In the genomic region with DNA sequence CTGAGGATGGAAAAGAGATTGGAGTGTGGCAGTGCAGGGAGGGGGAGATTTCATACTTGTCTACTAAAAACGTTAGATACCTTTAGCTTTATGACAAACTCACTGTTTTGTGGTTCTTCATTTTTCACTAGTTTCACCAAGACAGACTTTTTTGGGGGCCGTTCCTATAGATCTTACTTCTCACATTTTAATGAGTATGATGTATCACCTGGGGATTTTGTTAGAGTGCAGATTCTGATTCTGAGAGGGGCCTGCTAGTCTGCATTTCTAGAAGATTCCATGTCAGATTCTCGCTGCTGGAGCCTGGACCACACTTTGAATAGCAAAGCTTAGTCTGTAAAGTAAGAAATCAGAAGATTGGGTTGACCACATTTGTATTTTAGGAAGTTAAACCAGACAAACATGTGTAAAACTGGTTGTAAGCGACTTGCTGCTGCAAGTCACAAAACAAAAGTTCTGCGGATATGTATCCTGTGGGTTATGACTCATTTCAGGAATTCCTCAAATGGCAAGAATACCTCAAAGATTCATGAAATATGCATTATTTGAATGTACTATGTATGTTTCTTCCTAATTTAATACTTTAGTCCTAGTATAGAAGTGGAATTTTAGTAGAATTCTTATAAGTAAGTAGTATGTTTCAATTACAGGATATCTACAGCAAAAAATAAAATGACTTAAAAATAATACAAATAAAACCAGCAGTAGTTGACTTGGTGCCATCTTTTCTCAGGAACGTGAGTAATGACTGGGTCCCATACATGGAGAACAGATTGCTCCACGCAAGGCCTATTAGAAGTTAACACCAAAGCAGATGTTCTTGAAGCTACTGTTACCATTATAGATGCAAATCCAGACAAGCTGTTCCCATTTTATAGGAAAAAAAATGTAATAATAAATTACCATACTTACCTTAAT, we compare ENCODE assay signal across 8 cellular contexts. TPM values are rescaled to one million over a fixed set of nuclear protein-coding genes. Genes with fewer than 3 reads are reported as not detected.
DNase-seq lines count a peak whose midpoint lies in the region; ATAC-seq and TF ChIP-seq lines count a peak whose summit lies in the region.

No MANE protein-coding gene starts in this region.

- no peaks in the 10 kb centered on the region for H3K27me3 Mint-ChIP-seq in osteocyte (ENCODE audit: unreplicated experiment)
- H3K27me3 Mint-ChIP-seq in naive thymus-derived CD8-positive, alpha-beta T cell, result peaks cover 0 to 2% (median 0%) of the 10 kb centered on the region in 5 donors

- no peak for TF ChIP-seq CTCF in osteocyte (IDR thresholded peaks at IDR 0.05)

- H3K36me3 Mint-ChIP-seq in activated naive CD4-positive, alpha-beta T cell treated with anti-CD3 and anti-CD28 coated beads, Interleukin-2, amount 50 U/mL, for 72 hours, result no peaks in the 10 kb centered on the region
- H3K36me3 Mint-ChIP-seq in osteocyte (ENCODE audit: unreplicated experiment), result no peaks in the 10 kb centered on the region
- no peaks in the 10 kb centered on the region for H3K36me3 Mint-ChIP-seq in naive thymus-derived CD8-positive, alpha-beta T cell

- H3K9me3 Mint-ChIP-seq in activated naive CD4-positive, alpha-beta T cell treated with anti-CD3 and anti-CD28 coated beads, Interleukin-2, amount 50 U/mL, for 72 hours, result no peaks in the 10 kb centered on the region
- no peaks in the 10 kb centered on the region for H3K9me3 Mint-ChIP-seq in osteocyte (ENCODE audit: unreplicated experiment)
- H3K9me3 Mint-ChIP-seq in naive thymus-derived CD8-positive, alpha-beta T cell, result no peaks in the 10 kb centered on the region

- POLR2A ChIA-PET in naive thymus-derived CD8-positive, alpha-beta T cell (lab: Charles Lee), result no interaction called here

- H3K27ac Mint-ChIP-seq in activated naive CD4-positive, alpha-beta T cell treated with anti-CD3 and anti-CD28 coated beads, Interleukin-2, amount 50 U/mL, for 72 hours, result peak overlapping the region; percentile 63 to 65
- peak overlapping the region; percentile 77 for H3K27ac Mint-ChIP-seq in osteocyte (ENCODE audit: unreplicated experiment)
- H3K27ac Mint-ChIP-seq in naive thymus-derived CD8-positive, alpha-beta T cell, result no peak overlapping the region

- ATAC-seq in GM18907 (IDR thresholded peaks at IDR 0.05; ENCODE audit: unreplicated experiment), result peak; percentile 63
- ATAC-seq in activated naive CD4-positive, alpha-beta T cell treated with anti-CD3 and anti-CD28 coated beads, Interleukin-2, amount 50 U/mL, for 72 hours, result peak; percentile 78 to 87
- ATAC-seq in naive thymus-derived CD8-positive, alpha-beta T cell, result no peak

- H3K4me1 Mint-ChIP-seq in osteocyte (ENCODE audit: unreplicated experiment), result peaks cover 21% of the 10 kb centered on the region
- peaks cover 0 to 7% (median 0%) of the 10 kb centered on the region in 4 donors for H3K4me1 Mint-ChIP-seq in naive thymus-derived CD8-positive, alpha-beta T cell

- H3K4me3 Mint-ChIP-seq in osteocyte (ENCODE audit: unreplicated experiment), result no peak overlapping the region
- no peak overlapping the region for H3K4me3 Mint-ChIP-seq in naive thymus-derived CD8-positive, alpha-beta T cell

- DNase-seq in HS-5 (ENCODE audit: low read depth) (peak; percentile 82), osteocyte (ENCODE audit: extremely low spot score, unreplicated experiment) (no peak), NCI-H1092 (lab: John Stamatoyannopoulos, UW) (no peak), NCI-H1092 treated with DMSO at 0.1 percent for 48 hours (lab: John Stamatoyannopoulos, UW) (no peak)
- peak in 1 of 2 donors; percentile 31 for DNase-seq in activated naive CD4-positive, alpha-beta T cell treated with anti-CD3 and anti-CD28 coated beads, Interleukin-2, amount 50 U/mL, for 72 hours (ENCODE audit: low spot score in 2 of 2)
- DNase-seq in naive thymus-derived CD8-positive, alpha-beta T cell, result no peak
- DNase-seq in stimulated activated naive CD4-positive, alpha-beta T cell (lab: John Stamatoyannopoulos, UW), result no peak

RNA-seq across cellular contexts. Expression of a gene that starts 27.8 kb away (rescaled TPM):
- 100 to 1,000 TPM in 1 of 2 donors, 10 to 100 TPM in 1; 48.8 to 120 TPM for total RNA-seq in activated naive CD4-positive, alpha-beta T cell treated with anti-CD3 and anti-CD28 coated beads, Interleukin-2, amount 50 U/mL, for 72 hours
- total RNA-seq in osteocyte, result 23.9 and 24.0 TPM in 2 replicates
- total RNA-seq in naive thymus-derived CD8-positive, alpha-beta T cell, result 1 to 10 TPM; 3.3 to 4.1 TPM
- polyA plus RNA-seq in naive thymus-derived CD8-positive, alpha-beta T cell, result 1 to 10 TPM in 2 of 3 donors, not detected in 1; 1.3 to 4.9 TPM

RNA-seq across cellular contexts. Expression of a gene that starts 34.1 kb away (rescaled TPM):
- 10 to 100 TPM; 24.1 to 39.7 TPM for total RNA-seq in activated naive CD4-positive, alpha-beta T cell treated with anti-CD3 and anti-CD28 coated beads, Interleukin-2, amount 50 U/mL, for 72 hours
- total RNA-seq in osteocyte, result 14.6 and 14.8 TPM in 2 replicates
- total RNA-seq in naive thymus-derived CD8-positive, alpha-beta T cell, result 10 to 100 TPM; 30.1 to 30.5 TPM
- 10 to 100 TPM; 10.0 to 11.7 (median 11.5) TPM for polyA plus RNA-seq in naive thymus-derived CD8-positive, alpha-beta T cell

Comparison
In these comparisons a context has a peak if more than half of its experiments do, and no peak if none do; other contexts are left out.
1. ATAC-seq: peak in GM18907 (single experiment) and activated naive CD4-positive, alpha-beta T cell treated with anti-CD3 and anti-CD28 coated beads, Interleukin-2, amount 50 U/mL, for 72 hours (2 of 2); none in naive thymus-derived CD8-positive, alpha-beta T cell (0 of 2).
2. H3K27ac Mint-ChIP-seq: peak in activated naive CD4-positive, alpha-beta T cell treated with anti-CD3 and anti-CD28 coated beads, Interleukin-2, amount 50 U/mL, for 72 hours (2 of 2) and osteocyte (single experiment); none in naive thymus-derived CD8-positive, alpha-beta T cell (0 of 10).